ENCODE assay signal across 14 cellular contexts in genomic region chr12:28235017-28235416, GRCh38.
"Had no signal": no experiment of that assay in that cellular context is flagged by ENCODE, and none has a peak within 500 bp of the region (broad histone marks: within the 10 kb centered on the region; RNA-seq: fewer than 3 reads in every experiment).

No MANE protein-coding gene starts in this region.

- H3K36me3 ChIP-seq: cardiac muscle cell, left lung, prostate gland, right lobe of liver, upper lobe of left lung had no signal

- H3K27me3 ChIP-seq: cardiac muscle cell, left lung, right lobe of liver, upper lobe of left lung had no signal

- H3K4me3 ChIP-seq: cardiac muscle cell, left lung, prostate gland, right lobe of liver, upper lobe of left lung had no signal

- FAIRE-seq: colon, endothelial cell of umbilical vein, frontal cortex, keratinocyte had no signal

- ATAC-seq: left lung, right lobe of liver had no signal

- H3K4me1 ChIP-seq: prostate gland, right lobe of liver had no signal

- H3K9me3 ChIP-seq: left lung, prostate gland, right lobe of liver, upper lobe of left lung had no signal

- H3K9me3 Mint-ChIP-seq: nephron had no signal

- DNase-seq: activated T-cell treated with anti-CD3 and anti-CD28 coated beads, Interleukin-2, amount 50 U/mL, for 48 hours; left lung; right lobe of liver; stimulated activated CD4-positive, alpha-beta T cell treated with anti-CD3 and anti-CD28 coated beads, Interleukin-1b, Interleukin-23, amount 100 ng/mL, for 48 hours; stimulated activated naive CD4-positive, alpha-beta T cell; T-helper 2 cell; upper lobe of left lung had no signal

- H3K27ac Mint-ChIP-seq: nephron had no signal

- H3K27ac ChIP-seq: cardiac muscle cell, left lung, prostate gland, right lobe of liver, upper lobe of left lung had no signal

- H3K4me3 Mint-ChIP-seq: nephron had no signal

- H3K4me1 Mint-ChIP-seq: nephron had no signal
